ENCODE assay signal across 17 cellular contexts in the genomic region with DNA sequence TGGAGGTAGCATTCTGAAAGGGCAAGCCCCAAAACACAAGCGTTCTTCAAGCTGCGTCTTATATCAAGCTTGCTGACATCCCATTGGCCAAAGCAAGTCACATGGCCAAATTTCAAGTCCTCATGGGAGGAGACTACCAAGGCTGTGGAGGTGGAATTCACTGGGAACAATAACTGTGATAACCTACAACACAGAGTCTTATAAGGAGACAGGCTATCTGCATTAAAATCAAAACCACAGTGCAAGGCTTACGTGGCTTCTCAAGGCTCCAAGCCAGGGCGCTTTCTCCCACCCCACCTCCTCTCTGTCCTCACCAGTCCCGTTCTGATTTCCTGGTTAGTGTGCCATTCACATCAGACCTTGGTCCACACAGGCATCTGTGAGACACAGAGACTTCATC. TPM values are rescaled to one million over a fixed set of nuclear protein-coding genes. Genes with fewer than 3 reads are reported as not detected.
DNase-seq lines count a peak whose midpoint lies in the region; ATAC-seq and TF ChIP-seq lines count a peak whose summit lies in the region.
"Had no signal": no experiment of that assay in that cellular context is flagged by ENCODE, and none has a peak within 500 bp of the region (broad histone marks: within the 10 kb centered on the region; RNA-seq: fewer than 3 reads in every experiment).

No MANE protein-coding gene starts in this region.

- POLR2A ChIA-PET in activated CD8-positive, alpha-beta T cell treated with anti-CD3 and anti-CD28 coated beads, Interleukin-2, amount 10 ng/mL, durations not matched to agents 7 days and 5 days (lab: Charles Lee): no interaction called here

- no peak overlapping the region for H3K4me3 Mint-ChIP-seq in activated T-cell treated with anti-CD3 and anti-CD28 coated beads, Interleukin-2, amount 50 U/mL, for 72 hours
- H3K4me3 Mint-ChIP-seq in activated CD8-positive, alpha-beta T cell treated with anti-CD3 and anti-CD28 coated beads, Interleukin-2, amount 10 ng/mL, durations not matched to agents 7 days and 5 days: no peak overlapping the region
- no peak overlapping the region for H3K4me3 Mint-ChIP-seq in progenitor cell of endocrine pancreas (ENCODE audit: low read depth)
- H3K4me3 Mint-ChIP-seq: stimulated activated naive CD8-positive, alpha-beta T cell treated with anti-CD3 and anti-CD28 coated beads, Interleukin-15, Interleukin-2, amounts not matched to agents 100 ng/mL and 50 ng/mL, for 24 hours had no signal

- H3K27me3 ChIP-seq in foreskin keratinocyte: peaks cover 2% of the 10 kb centered on the region
- H3K27me3 ChIP-seq: left lung, vagina had no signal

- CTCF ChIA-PET in activated CD8-positive, alpha-beta T cell treated with anti-CD3 and anti-CD28 coated beads, Interleukin-2, amount 10 ng/mL, durations not matched to agents 7 days and 5 days (lab: Charles Lee): interaction anchor here (0.9 to 1.3 kb wide), 2 partner anchors 14 to 21 kb away, joined by 3 to 4 read pairs; no protein-coding TSS in a partner anchor

- no peaks in the 10 kb centered on the region for H3K36me3 Mint-ChIP-seq in activated T-cell treated with anti-CD3 and anti-CD28 coated beads, Interleukin-2, amount 50 U/mL, for 72 hours (ENCODE audit: insufficient read depth in 2 of 2)
- no peaks in the 10 kb centered on the region for H3K36me3 Mint-ChIP-seq in activated CD8-positive, alpha-beta T cell treated with anti-CD3 and anti-CD28 coated beads, Interleukin-2, amount 10 ng/mL, durations not matched to agents 7 days and 5 days (ENCODE audit: low read depth)
- no peaks in the 10 kb centered on the region for H3K36me3 Mint-ChIP-seq in progenitor cell of endocrine pancreas (ENCODE audit: insufficient read depth)

- ATAC-seq in activated T-cell treated with anti-CD3 and anti-CD28 coated beads, Interleukin-2, amount 50 U/mL, for 72 hours (replicated peaks in 1 of 2): peak; percentile 29 to 53
- peak; percentile 59 for ATAC-seq in activated CD8-positive, alpha-beta T cell treated with anti-CD3 and anti-CD28 coated beads, Interleukin-2, amount 10 ng/mL, durations not matched to agents 7 days and 5 days
- ATAC-seq in foreskin keratinocyte: no peak

- no peak for TF ChIP-seq CTCF in progenitor cell of endocrine pancreas (IDR thresholded peaks at IDR 0.05; ENCODE audit: unreplicated experiment)
- no peak for TF ChIP-seq CTCF in foreskin keratinocyte (conservative IDR thresholded peaks at IDR 0.05)

- no peaks in the 10 kb centered on the region for H3K9me3 Mint-ChIP-seq in activated T-cell treated with anti-CD3 and anti-CD28 coated beads, Interleukin-2, amount 50 U/mL, for 72 hours
- no peaks in the 10 kb centered on the region for H3K9me3 Mint-ChIP-seq in activated CD8-positive, alpha-beta T cell treated with anti-CD3 and anti-CD28 coated beads, Interleukin-2, amount 10 ng/mL, durations not matched to agents 7 days and 5 days (ENCODE audit: insufficient read depth)
- H3K9me3 Mint-ChIP-seq in progenitor cell of endocrine pancreas (ENCODE audit: low read depth): no peaks in the 10 kb centered on the region
- H3K9me3 Mint-ChIP-seq: stimulated activated naive CD8-positive, alpha-beta T cell treated with anti-CD3 and anti-CD28 coated beads, Interleukin-15, Interleukin-2, amounts not matched to agents 100 ng/mL and 50 ng/mL, for 24 hours had no signal

- no peaks in the 10 kb centered on the region for H3K4me1 ChIP-seq in foreskin keratinocyte
- H3K4me1 ChIP-seq: left lung, vagina had no signal

- no peak overlapping the region for H3K27ac Mint-ChIP-seq in activated T-cell treated with anti-CD3 and anti-CD28 coated beads, Interleukin-2, amount 50 U/mL, for 72 hours
- H3K27ac Mint-ChIP-seq in activated CD8-positive, alpha-beta T cell treated with anti-CD3 and anti-CD28 coated beads, Interleukin-2, amount 10 ng/mL, durations not matched to agents 7 days and 5 days: no peak overlapping the region
- peak overlapping the region; percentile 42 for H3K27ac Mint-ChIP-seq in progenitor cell of endocrine pancreas
- H3K27ac Mint-ChIP-seq: stimulated activated naive CD8-positive, alpha-beta T cell treated with anti-CD3 and anti-CD28 coated beads, Interleukin-15, Interleukin-2, amounts not matched to agents 100 ng/mL and 50 ng/mL, for 24 hours had no signal

- H3K4me1 Mint-ChIP-seq in activated T-cell treated with anti-CD3 and anti-CD28 coated beads, Interleukin-2, amount 50 U/mL, for 72 hours (ENCODE audit: low read depth): no peaks in the 10 kb centered on the region
- no peaks in the 10 kb centered on the region for H3K4me1 Mint-ChIP-seq in activated CD8-positive, alpha-beta T cell treated with anti-CD3 and anti-CD28 coated beads, Interleukin-2, amount 10 ng/mL, durations not matched to agents 7 days and 5 days (ENCODE audit: low read depth)
- H3K4me1 Mint-ChIP-seq in progenitor cell of endocrine pancreas (ENCODE audit: low read depth): no peaks in the 10 kb centered on the region

- no peak overlapping the region for H3K27ac ChIP-seq in foreskin keratinocyte
- H3K27ac ChIP-seq: KMS-11, PC-9, vagina had no signal

- DNase-seq in activated T-cell treated with anti-CD3 and anti-CD28 coated beads, Interleukin-2, amount 50 U/mL, for 72 hours: no peak
- DNase-seq in activated T-cell treated with anti-CD3 and anti-CD28 coated beads for 4 hours (no peak), LoVo (ENCODE audit: low spot score) (peak; percentile 69), progenitor cell of endocrine pancreas (ENCODE audit: low spot score, unreplicated experiment) (no peak), AG20443 (ENCODE audit: low spot score) (no peak), foreskin keratinocyte (no peak), iPS-NIHi11 (ENCODE audit: low spot score) (no peak)
- DNase-seq in activated CD8-positive, alpha-beta T cell treated with anti-CD3 and anti-CD28 coated beads, Interleukin-2, amount 10 ng/mL, durations not matched to agents 7 days and 5 days: peak; percentile 39
- DNase-seq: central memory CD4-positive, alpha-beta T cell; COR-L47; left lung; NCI-H1694; NCI-H524 had no signal

- H3K27me3 Mint-ChIP-seq in activated T-cell treated with anti-CD3 and anti-CD28 coated beads, Interleukin-2, amount 50 U/mL, for 72 hours (ENCODE audit: low read depth): peaks cover 10% of the 10 kb centered on the region
- H3K27me3 Mint-ChIP-seq in activated CD8-positive, alpha-beta T cell treated with anti-CD3 and anti-CD28 coated beads, Interleukin-2, amount 10 ng/mL, durations not matched to agents 7 days and 5 days (ENCODE audit: low read depth): peaks cover 24% of the 10 kb centered on the region
- H3K27me3 Mint-ChIP-seq in progenitor cell of endocrine pancreas: peaks cover 20% of the 10 kb centered on the region

RNA-seq across cellular contexts. Expression of a gene that starts 39.4 kb away (rescaled TPM):
- total RNA-seq in activated T-cell treated with anti-CD3 and anti-CD28 coated beads, Interleukin-2, amount 50 U/mL, for 72 hours: not detected
- under 1 TPM; 0.29 to 0.45 TPM for total RNA-seq in activated CD8-positive, alpha-beta T cell treated with anti-CD3 and anti-CD28 coated beads, Interleukin-2, amount 10 ng/mL, durations not matched to agents 7 days and 5 days
- not detected in 2 replicates for total RNA-seq in progenitor cell of endocrine pancreas
- 0.41 and 0.53 TPM in 2 replicates for total RNA-seq in foreskin keratinocyte
- polyA plus RNA-seq in foreskin keratinocyte: 0.22 and 0.42 TPM in 2 replicates
- total RNA-seq: vagina had no signal

Comparison
In these comparisons a context has a peak if more than half of its experiments do, and no peak if none do; other contexts are left out.
1. DNase-seq: peak in LoVo (single experiment) and activated CD8-positive, alpha-beta T cell treated with anti-CD3 and anti-CD28 coated beads, Interleukin-2, amount 10 ng/mL, durations not matched to agents 7 days and 5 days (single experiment); none in activated T-cell treated with anti-CD3 and anti-CD28 coated beads, Interleukin-2, amount 50 U/mL, for 72 hours (0 of 2), activated T-cell treated with anti-CD3 and anti-CD28 coated beads for 4 hours (single experiment), progenitor cell of endocrine pancreas (single experiment), AG20443 (single experiment), foreskin keratinocyte (0 of 2) and iPS-NIHi11 (single experiment).